In the genomic region with DNA sequence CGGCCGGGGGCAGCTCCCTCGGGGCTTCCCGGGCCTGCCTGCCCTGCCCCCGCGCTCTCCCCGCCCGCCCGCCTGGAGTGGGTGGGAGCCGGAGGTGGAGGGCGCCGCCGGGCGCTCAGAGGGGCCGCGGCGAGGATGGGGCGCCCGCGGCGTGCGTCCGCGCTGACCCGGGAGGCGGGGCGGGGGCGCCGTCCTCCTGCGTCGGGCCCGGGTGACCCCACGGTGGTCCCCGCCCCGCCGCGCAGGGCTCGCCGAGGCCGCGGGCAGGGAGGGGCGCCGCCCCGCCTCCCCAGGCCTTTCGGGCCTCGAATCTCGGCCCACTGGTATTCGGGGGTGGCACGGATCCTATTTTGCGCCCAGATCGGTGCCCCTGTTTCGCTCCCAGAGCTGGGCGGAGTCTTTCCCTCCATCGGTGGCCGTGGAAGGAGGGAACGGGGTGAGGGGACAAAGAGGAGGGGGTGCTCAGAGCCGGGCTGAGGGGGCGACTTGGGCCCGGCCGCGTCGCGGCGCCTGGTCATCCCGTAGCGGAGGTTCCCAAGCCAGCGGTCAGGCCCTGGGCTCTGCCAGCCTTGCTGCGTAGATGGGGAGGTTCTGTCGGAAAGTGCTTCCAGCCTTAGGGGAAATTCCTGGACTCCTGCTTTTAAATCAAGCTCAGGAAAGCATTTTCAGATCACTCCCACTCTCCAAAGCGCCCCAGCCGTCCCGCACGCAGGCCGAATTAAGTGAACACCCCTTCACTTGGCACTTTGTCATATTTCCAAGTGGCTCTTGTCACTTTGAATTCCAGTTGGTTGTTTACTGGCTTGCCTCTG, we compare ENCODE assay signal across 8 cellular contexts. TPM values are rescaled to one million over a fixed set of nuclear protein-coding genes. Genes with fewer than 3 reads are reported as not detected.
DNase-seq lines count a peak whose midpoint lies in the region; ATAC-seq and TF ChIP-seq lines count a peak whose summit lies in the region.

No MANE protein-coding gene starts in this region.

- intact Hi-C loops in A673 (cut with micrococcal nuclease; ENCODE audit: unreplicated experiment) (no loop called here), MCF 10A (cut with micrococcal nuclease) (loop anchor here (5.0 kb wide), 2 partner anchors 99 to 271 kb away; no protein-coding TSS in a partner anchor)

- H3K9ac ChIP-seq in iPS-15b (ENCODE audit: low read depth, low read length) = peak overlapping the region; percentile 85

- H3K4me3 Mint-ChIP-seq in MCF 10A (ENCODE audit: unreplicated experiment) = peak overlapping the region; percentile 82

- H3K36me3 Mint-ChIP-seq in MCF 10A (ENCODE audit: insufficient read depth, unreplicated experiment) = peaks cover 11% of the 10 kb centered on the region

- H3K27me3 ChIP-seq in A673 (replicated peaks; ENCODE audit: insufficient read depth, low read depth, low read length, poor library complexity) (no peaks in the 10 kb centered on the region), iPS-15b (ENCODE audit: control insufficient read depth, insufficient read depth, low read length) (no peaks in the 10 kb centered on the region)

- H3K9me3 Mint-ChIP-seq in MCF 10A (ENCODE audit: unreplicated experiment) = no peaks in the 10 kb centered on the region

- TF ChIP-seq CTCF in A673 (conservative IDR thresholded peaks at IDR 0.05; ENCODE audit: low read depth, low read length) (no peak), GM13977 (IDR thresholded peaks at IDR 0.05; ENCODE audit: extremely low read depth, insufficient read depth, missing control alignments) (no peak), MCF 10A (IDR thresholded peaks at IDR 0.05; ENCODE audit: unreplicated experiment) (no peak), retinal pigment epithelial cell (conservative IDR thresholded peaks at IDR 0.05; ENCODE audit: low read depth, low read length) (no peak)

- no peaks in the 10 kb centered on the region for H3K9me3 ChIP-seq in A673 (ENCODE audit: low read depth, low read length, poor library complexity, severe bottlenecking)
- H3K9me3 ChIP-seq in iPS-15b (ENCODE audit: control insufficient read depth, insufficient read depth, low read length) = no peaks in the 10 kb centered on the region

- H3K27me3 Mint-ChIP-seq in MCF 10A (ENCODE audit: insufficient read depth, unreplicated experiment) = no peaks in the 10 kb centered on the region

- BruUV-seq in A673 (replicated peaks; lab: Mats Ljungman, UMichigan) (no TSS peak), MCF 10A (replicated peaks; lab: Mats Ljungman, UMichigan) (no TSS peak)

- DNase-seq in A673 (ENCODE audit: low spot score) (peak; percentile 27), GM13977 (ENCODE audit: low spot score) (peak; percentile 84), NCI-H226 (peak; percentile 65), MCF 10A (ENCODE audit: unreplicated experiment) (peak; percentile 45), retinal pigment epithelial cell (ENCODE audit: low read depth) (no peak), SHP77 treated with DMSO at 0.1 percent for 48 hours (lab: John Stamatoyannopoulos, UW) (no peak)

- CTCF ChIA-PET in A673 (lab: Charles Lee) = no interaction called here
- CTCF ChIA-PET in MCF 10A (lab: Yijun Ruan, JAX) = interaction anchor here (0.5 to 1.0 kb wide), 3 partner anchors 22 to 698 kb away, joined by 3 to 4 read pairs (median 3); no protein-coding TSS in a partner anchor

- H3K36me3 ChIP-seq in A673 (ENCODE audit: insufficient read depth, low read length, poor library complexity, severe bottlenecking) = no peaks in the 10 kb centered on the region
- H3K36me3 ChIP-seq in iPS-15b (ENCODE audit: control insufficient read depth, insufficient read depth, low read length) = peaks cover 2% of the 10 kb centered on the region

- H3K27ac Mint-ChIP-seq in MCF 10A (ENCODE audit: low read depth, unreplicated experiment) = peak overlapping the region; percentile 75

- H3K4me1 ChIP-seq in A673 (ENCODE audit: insufficient read depth, low read length, poor library complexity, severe bottlenecking) (peaks cover 14% of the 10 kb centered on the region), iPS-15b (ENCODE audit: control insufficient read depth, insufficient read depth, low read length) (peaks cover 14% of the 10 kb centered on the region)

- peaks cover 29% of the 10 kb centered on the region for H3K4me1 Mint-ChIP-seq in MCF 10A (ENCODE audit: insufficient read depth, unreplicated experiment)

- in situ Hi-C loops in GM13977 (cut with MboI; ENCODE audit: low pct_unique_long_range_greater_than_20kb, low sequenced_read_pairs, unreplicated experiment) = no loop called here

- ATAC-seq in HG02763 (IDR thresholded peaks at IDR 0.05; ENCODE audit: unreplicated experiment) = peak; percentile 53

- POLR2A ChIA-PET in A673 (lab: Charles Lee; ENCODE audit: low non-redundant PET) = no interaction called here
- POLR2A ChIA-PET in MCF 10A (lab: Yijun Ruan, JAX) = interaction anchor here (0.6 to 2.7 kb wide), 8 partner anchors 11 to 657 kb away, joined by 3 to 19 read pairs (median 4); partner anchors contain the start of gene TM2D1

- H3K27ac ChIP-seq in A673 (ENCODE audit: low read depth, low read length, poor library complexity, severe bottlenecking) = peak overlapping the region; percentile 73

- peak overlapping the region; percentile 71 for H3K4me3 ChIP-seq in A673 (ENCODE audit: low read depth, low read length, poor library complexity, severe bottlenecking)
- peak overlapping the region; percentile 88 for H3K4me3 ChIP-seq in iPS-15b (ENCODE audit: low read depth, low read length)
- peak overlapping the region; percentile 75 for H3K4me3 ChIP-seq in retinal pigment epithelial cell (ENCODE audit: low read length)

RNA-seq across cellular contexts. Expression of gene PATJ, which starts 0.5 kb away (rescaled TPM):
- total RNA-seq in A673 (2021) (6.6 and 8.2 TPM in 2 replicates), MCF 10A (2022) (28.7 and 30.6 TPM in 2 replicates)

RNA-seq across cellular contexts. Expression of gene TM2D1, which starts 17.9 kb away (rescaled TPM):
- total RNA-seq in A673 (2021) (27.2 and 28.8 TPM in 2 replicates), MCF 10A (2022) (29.4 and 36.4 TPM in 2 replicates)

Comparison
In these comparisons a context has a peak if more than half of its experiments do, and no peak if none do; other contexts are left out.
1. DNase-seq: peak in A673 (single experiment), GM13977 (single experiment), NCI-H226 (single experiment) and MCF 10A (single experiment); none in retinal pigment epithelial cell (single experiment) and SHP77 treated with DMSO at 0.1 percent for 48 hours (single experiment).
2. Peak in every context shown above with its lines, with median percentiles within 50 percentile points of each other: H3K4me3 ChIP-seq.